In the genomic region with DNA sequence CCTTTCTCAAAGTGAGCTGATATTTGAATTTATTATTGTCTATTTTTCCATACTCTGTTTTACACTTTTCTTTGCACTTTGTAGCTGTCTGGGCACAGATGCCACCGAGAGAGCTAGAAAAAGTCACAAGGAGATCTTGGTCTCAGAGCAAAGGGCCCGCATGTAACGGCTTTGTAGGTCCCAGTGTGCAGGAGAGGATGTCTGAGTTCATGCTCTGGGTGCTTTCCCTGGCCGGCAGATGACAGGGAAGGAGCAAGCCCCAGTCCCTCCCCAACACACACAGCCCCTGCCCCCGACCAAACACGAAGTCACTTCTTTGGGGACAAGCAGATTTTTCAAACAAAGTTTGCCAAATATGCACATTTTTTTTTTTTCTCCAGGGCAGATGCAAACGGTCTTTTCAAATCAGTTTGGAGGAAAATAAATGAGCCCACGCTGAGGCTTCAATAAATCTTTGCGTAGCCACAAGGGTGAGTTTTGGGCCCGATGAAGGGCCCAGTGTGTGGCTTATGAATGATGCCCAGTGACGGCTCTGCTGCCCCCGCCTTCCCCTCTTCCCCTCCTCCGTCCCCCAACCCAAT, we compare ENCODE assay signal across 31 cellular contexts. TPM values are rescaled to one million over a fixed set of nuclear protein-coding genes. Genes with fewer than 3 reads are reported as not detected.
DNase-seq lines count a peak whose midpoint lies in the region; FAIRE-seq and TF ChIP-seq lines count a peak whose summit lies in the region.
"Had no signal": no experiment of that assay in that cellular context is flagged by ENCODE, and none has a peak within 500 bp of the region (broad histone marks: within the 10 kb centered on the region; RNA-seq: fewer than 3 reads in every experiment).

No MANE protein-coding gene starts in this region.

- H3K27ac Mint-ChIP-seq in activated naive CD4-positive, alpha-beta T cell treated with anti-CD3 and anti-CD28 coated beads for 36 hours: no peak overlapping the region
- H3K27ac Mint-ChIP-seq in astrocyte (ENCODE audit: unreplicated experiment) (no peak overlapping the region), neural progenitor cell (peak overlapping the region; percentile 53), HFFc6 (no peak overlapping the region)
- H3K27ac Mint-ChIP-seq: CD8-positive, alpha-beta memory T cell; memory B cell; stimulated activated naive CD8-positive, alpha-beta T cell treated with anti-CD3 and anti-CD28 coated beads, Interleukin-15, Interleukin-2, amounts not matched to agents 100 ng/mL and 50 ng/mL, for 24 hours; T-helper 2 cell treated with Interferon-gamma antibody and Interleukin-4, amounts not matched to agents 5 μg/mL and 100 μg/mL, for 36 hours had no signal

- H3K9me3 ChIP-seq in astrocyte (ENCODE audit: insufficient read depth, low read depth, low read length): peaks cover 5% of the 10 kb centered on the region
- no peaks in the 10 kb centered on the region for H3K9me3 ChIP-seq in neural progenitor cell (ENCODE audit: low read depth)
- no peaks in the 10 kb centered on the region for H3K9me3 ChIP-seq in MM.1S (replicated peaks; ENCODE audit: insufficient read depth, low read length)
- H3K9me3 ChIP-seq: thyroid gland had no signal

- H3K36me3 ChIP-seq in astrocyte (ENCODE audit: insufficient read depth, low read length): no peaks in the 10 kb centered on the region
- no peaks in the 10 kb centered on the region for H3K36me3 ChIP-seq in neural progenitor cell
- H3K36me3 ChIP-seq in MM.1S (replicated peaks; ENCODE audit: insufficient read depth, low read length): no peaks in the 10 kb centered on the region
- H3K36me3 ChIP-seq: heart right ventricle, thyroid gland, WERI-Rb-1 had no signal

- TF ChIP-seq CTCF in astrocyte (IDR thresholded peaks at IDR 0.05; ENCODE audit: insufficient read depth, low read depth, low read length): no peak
- no peak for TF ChIP-seq CTCF in neural progenitor cell (IDR thresholded peaks at IDR 0.05)
- TF ChIP-seq CTCF in HFFc6 (IDR thresholded peaks at IDR 0.05): no peak
- no peak for TF ChIP-seq CTCF in MM.1S (IDR thresholded peaks at IDR 0.05; ENCODE audit: low read length)
- TF ChIP-seq CTCF in RWPE1 (conservative IDR thresholded peaks at IDR 0.05; ENCODE audit: low read depth): no peak

- H4K20me1 ChIP-seq in astrocyte (ENCODE audit: insufficient read depth, low read length) (no peaks in the 10 kb centered on the region), neural progenitor cell (ENCODE audit: low read depth) (no peaks in the 10 kb centered on the region), MM.1S (ENCODE audit: insufficient read depth, low read length) (no peaks in the 10 kb centered on the region)

- H3K36me3 Mint-ChIP-seq in activated naive CD4-positive, alpha-beta T cell treated with anti-CD3 and anti-CD28 coated beads for 36 hours (ENCODE audit: low read depth): no peaks in the 10 kb centered on the region
- peaks cover 2% of the 10 kb centered on the region for H3K36me3 Mint-ChIP-seq in astrocyte (ENCODE audit: low read depth, unreplicated experiment)
- H3K36me3 Mint-ChIP-seq in neural progenitor cell: no peaks in the 10 kb centered on the region
- H3K36me3 Mint-ChIP-seq in HFFc6 (ENCODE audit: low read depth): no peaks in the 10 kb centered on the region
- H3K36me3 Mint-ChIP-seq: CD8-positive, alpha-beta memory T cell had no signal

- peak; percentile 32 for DNase-seq in activated naive CD4-positive, alpha-beta T cell treated with anti-CD3 and anti-CD28 coated beads for 36 hours
- no peak for DNase-seq in activated naive CD4-positive, alpha-beta T cell treated with Interleukin-2 at 50 U/mL for 16 hours
- DNase-seq in astrocyte (ENCODE audit: low read depth) (no peak), neural progenitor cell (ENCODE audit: low spot score) (no peak), ureter (ENCODE audit: low spot score) (peak; percentile 29), HFFc6 (no peak), MM.1S (no peak), RWPE1 (ENCODE audit: low spot score) (no peak)
- DNase-seq: activated CD4-positive, alpha-beta T cell treated with anti-CD3 and anti-CD28 coated beads, Interleukin-2, amount 50 U/mL, for 4 hours; activated CD8-positive, alpha-beta memory T cell treated with anti-CD3 and anti-CD28 coated beads, Interleukin-2, amount 50 U/mL, for 4 hours; AML-193; CD8-positive, alpha-beta memory T cell; DMS153; effector CD4-positive, alpha-beta T cell; heart right ventricle; MV-4-11; naive B cell; NCI-H146; NCI-H2171; NCI-H524 treated with DMSO at 0.1 percent for 48 hours; stimulated activated CD4-positive, alpha-beta T cell treated with anti-CD3 and anti-CD28 coated beads, Interleukin-15, amount 100 ng/mL, for 24 hours; thyroid gland; WERI-Rb-1 had no signal

- intact Hi-C loops in activated naive CD4-positive, alpha-beta T cell treated with anti-CD3 and anti-CD28 coated beads for 36 hours (cut with micrococcal nuclease): loop anchor here (2.0 kb wide), 1 partner anchor 45 kb away; no protein-coding TSS in a partner anchor

- H3K4me2 ChIP-seq in astrocyte (ENCODE audit: low read length) (peak overlapping the region; percentile 64), neural progenitor cell (no peak overlapping the region), MM.1S (ENCODE audit: low read depth, low read length) (no peak overlapping the region)
- H3K4me2 ChIP-seq: KMS-11 had no signal

- H3F3A ChIP-seq in neural progenitor cell (ENCODE audit: low read depth): no peaks in the 10 kb centered on the region
- H3F3A ChIP-seq in MM.1S (ENCODE audit: insufficient read depth, low read length): no peaks in the 10 kb centered on the region

- H3K4me3 ChIP-seq in astrocyte (ENCODE audit: insufficient read depth, low read depth, low read length) (no peak overlapping the region), neural progenitor cell (no peak overlapping the region), MM.1S (ENCODE audit: low read length) (no peak overlapping the region)
- H3K4me3 ChIP-seq: heart right ventricle, thyroid gland had no signal

- H3K4me1 ChIP-seq in astrocyte (ENCODE audit: insufficient read depth, low read length) (peaks cover 8% of the 10 kb centered on the region), neural progenitor cell (no peaks in the 10 kb centered on the region), MM.1S (ENCODE audit: low read length) (no peaks in the 10 kb centered on the region)
- H3K4me1 ChIP-seq: parathyroid adenoma, thyroid gland had no signal

- POLR2A ChIA-PET in RWPE1 (lab: Yijun Ruan, JAX; ENCODE audit: low non-redundant PET): no interaction called here

- H3K27ac ChIP-seq in astrocyte (ENCODE audit: low read depth, low read length) (no peak overlapping the region), neural progenitor cell (no peak overlapping the region), MM.1S (ENCODE audit: low read length) (no peak overlapping the region), RWPE1 (no peak overlapping the region)
- H3K27ac ChIP-seq: heart right ventricle, KMS-11, parathyroid adenoma, thyroid gland, WERI-Rb-1 had no signal

- H3K27me3 Mint-ChIP-seq in activated naive CD4-positive, alpha-beta T cell treated with anti-CD3 and anti-CD28 coated beads for 36 hours (ENCODE audit: low read depth): no peaks in the 10 kb centered on the region
- H3K27me3 Mint-ChIP-seq in astrocyte (ENCODE audit: low read depth, unreplicated experiment) (peaks cover 47% of the 10 kb centered on the region), neural progenitor cell (ENCODE audit: insufficient read depth, low read depth) (peaks cover 12% of the 10 kb centered on the region), HFFc6 (ENCODE audit: insufficient read depth) (peaks cover 32% of the 10 kb centered on the region)

- H3K4me1 Mint-ChIP-seq in activated naive CD4-positive, alpha-beta T cell treated with anti-CD3 and anti-CD28 coated beads for 36 hours (ENCODE audit: low read depth): peaks cover 23% of the 10 kb centered on the region
- peaks cover 5% of the 10 kb centered on the region for H3K4me1 Mint-ChIP-seq in astrocyte (ENCODE audit: low read depth, unreplicated experiment)
- peaks cover 14% of the 10 kb centered on the region for H3K4me1 Mint-ChIP-seq in neural progenitor cell
- H3K4me1 Mint-ChIP-seq in HFFc6 (ENCODE audit: low read depth): peaks cover 14% of the 10 kb centered on the region
- H3K4me1 Mint-ChIP-seq: CD8-positive, alpha-beta memory T cell had no signal

- H3K4me3 Mint-ChIP-seq in activated naive CD4-positive, alpha-beta T cell treated with anti-CD3 and anti-CD28 coated beads for 36 hours: no peak overlapping the region
- no peak overlapping the region for H3K4me3 Mint-ChIP-seq in astrocyte (ENCODE audit: unreplicated experiment)
- H3K4me3 Mint-ChIP-seq in neural progenitor cell: no peak overlapping the region
- no peak overlapping the region for H3K4me3 Mint-ChIP-seq in HFFc6
- H3K4me3 Mint-ChIP-seq: CD8-positive, alpha-beta memory T cell; memory B cell; stimulated activated naive CD8-positive, alpha-beta T cell treated with anti-CD3 and anti-CD28 coated beads, Interleukin-15, Interleukin-2, amounts not matched to agents 100 ng/mL and 50 ng/mL, for 24 hours; T-helper 2 cell treated with Interferon-gamma antibody and Interleukin-4, amounts not matched to agents 5 μg/mL and 100 μg/mL, for 36 hours had no signal

- H2AFZ ChIP-seq in astrocyte (ENCODE audit: low read depth, low read length) (peak overlapping the region; percentile 55), neural progenitor cell (replicated peaks) (no peak overlapping the region), MM.1S (ENCODE audit: low read length) (no peak overlapping the region)
- H2AFZ ChIP-seq: parathyroid adenoma had no signal

- peaks cover 6% of the 10 kb centered on the region for H3K9me3 Mint-ChIP-seq in activated naive CD4-positive, alpha-beta T cell treated with anti-CD3 and anti-CD28 coated beads for 36 hours
- H3K9me3 Mint-ChIP-seq in astrocyte (ENCODE audit: unreplicated experiment) (peaks cover 12% of the 10 kb centered on the region), neural progenitor cell (peaks cover 4% of the 10 kb centered on the region), HFFc6 (peaks cover 5% of the 10 kb centered on the region; the same call in 1 of the 2 replicates)
- H3K9me3 Mint-ChIP-seq: CD8-positive, alpha-beta memory T cell; T-helper 2 cell treated with Interferon-gamma antibody and Interleukin-4, amounts not matched to agents 5 μg/mL and 100 μg/mL, for 36 hours had no signal

- no peaks in the 10 kb centered on the region for H3K79me2 ChIP-seq in astrocyte (ENCODE audit: insufficient read depth, low read length)
- H3K79me2 ChIP-seq in neural progenitor cell (ENCODE audit: low read depth): no peaks in the 10 kb centered on the region
- H3K79me2 ChIP-seq in MM.1S (ENCODE audit: low read length): no peaks in the 10 kb centered on the region
- H3K79me2 ChIP-seq: parathyroid adenoma had no signal

- no peaks in the 10 kb centered on the region for H3K27me3 ChIP-seq in astrocyte (ENCODE audit: insufficient read depth, low read length)
- H3K27me3 ChIP-seq in neural progenitor cell: no peaks in the 10 kb centered on the region
- peaks cover 65% of the 10 kb centered on the region for H3K27me3 ChIP-seq in MM.1S (replicated peaks; ENCODE audit: insufficient read depth, low read length)
- H3K27me3 ChIP-seq: thyroid gland had no signal

- H3K9ac ChIP-seq in astrocyte (ENCODE audit: low read length): peak overlapping the region; percentile 42
- no peak overlapping the region for H3K9ac ChIP-seq in neural progenitor cell
- H3K9ac ChIP-seq in MM.1S (ENCODE audit: low read length): no peak overlapping the region
- H3K9ac ChIP-seq: KMS-11, parathyroid adenoma had no signal

- no peaks in the 10 kb centered on the region for H3K9me2 ChIP-seq in MM.1S (replicated peaks; ENCODE audit: insufficient read depth, low read length)

- FAIRE-seq in astrocyte (lab: Jason Lieb, UNC): no peak
- FAIRE-seq: G401.6, H1 had no signal

- CTCF ChIA-PET in activated naive CD4-positive, alpha-beta T cell treated with anti-CD3 and anti-CD28 coated beads for 36 hours (lab: Charles Lee): no interaction called here
- CTCF ChIA-PET in RWPE1 (lab: Yijun Ruan, JAX): interaction anchor here (0.6 kb wide), 1 partner anchor 1676 kb away, joined by 3 read pairs; no protein-coding TSS in a partner anchor

RNA-seq across cellular contexts. Expression of a gene that starts 55.9 kb away (rescaled TPM):
- total RNA-seq in activated naive CD4-positive, alpha-beta T cell treated with anti-CD3 and anti-CD28 coated beads for 36 hours: under 1 TPM; 0.12 to 0.17 TPM
- total RNA-seq in astrocyte (not detected in 2 replicates), neural progenitor cell (ENCODE audit: low replicate concordance) (1.5 and 2.0 TPM in 2 replicates), ureter (1.1 TPM)
- total RNA-seq in HFFc6 (2021; fragmentation: NEBNext Ultra II Directional; extraction: Animal tissue kit (Norgen Biotek cat#: 25700)): not detected
- total RNA-seq: epithelial cell of proximal tubule had no signal

Comparison
In these comparisons a context has a peak if more than half of its experiments do, and no peak if none do; other contexts are left out.
1. DNase-seq: peak in activated naive CD4-positive, alpha-beta T cell treated with anti-CD3 and anti-CD28 coated beads for 36 hours (single experiment) and ureter (single experiment); none in activated naive CD4-positive, alpha-beta T cell treated with Interleukin-2 at 50 U/mL for 16 hours (single experiment), astrocyte (single experiment), neural progenitor cell (single experiment), HFFc6 (single experiment), MM.1S (single experiment) and RWPE1 (single experiment).